23 cellular contexts compared by ENCODE assay signal in the genomic region with DNA sequence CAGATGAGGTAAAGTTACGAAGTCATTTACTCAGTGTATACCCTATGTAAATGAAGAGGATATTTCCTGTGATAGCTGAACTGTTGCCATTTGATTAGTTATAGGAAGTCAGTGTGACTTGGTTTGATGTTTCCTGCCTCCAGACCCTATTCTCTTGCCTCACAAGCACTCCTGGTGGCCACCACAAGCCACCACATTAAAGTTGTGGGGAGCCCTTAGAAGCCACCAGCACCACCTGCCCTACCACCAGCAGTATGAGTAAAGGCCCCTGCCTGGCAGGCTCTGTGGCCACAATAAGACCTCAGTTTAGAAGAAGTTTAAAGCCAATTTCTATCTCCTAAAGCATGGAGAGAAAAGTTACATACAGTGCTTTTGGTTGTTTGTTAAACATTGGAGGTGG.
DNase-seq lines count a peak whose midpoint lies in the region; ATAC-seq and FAIRE-seq lines count a peak whose summit lies in the region.
"Had no signal": no experiment of that assay in that cellular context is flagged by ENCODE, and none has a peak within 500 bp of the region (broad histone marks: within the 10 kb centered on the region; RNA-seq: fewer than 3 reads in every experiment).

No MANE protein-coding gene starts in this region.

- peak; percentile 60 for ATAC-seq in T-helper 17 cell
- ATAC-seq in central memory CD8-positive, alpha-beta T cell (replicated peaks; ENCODE audit: extremely low read depth, poor library complexity, severe bottlenecking): peak; percentile 65
- ATAC-seq in left colon: no peak
- ATAC-seq in HG03135 (IDR thresholded peaks at IDR 0.05; ENCODE audit: unreplicated experiment): no peak
- ATAC-seq: A549, mucosa of descending colon, psoas muscle had no signal

- H3K9me3 Mint-ChIP-seq in central memory CD8-positive, alpha-beta T cell: peaks cover 13% of the 10 kb centered on the region
- H3K9me3 Mint-ChIP-seq: endodermal cell, neural progenitor cell had no signal

- peak; percentile 26 for DNase-seq in activated CD4-positive, alpha-beta T cell treated with anti-CD3 and anti-CD28 coated beads for 48 hours
- DNase-seq in activated CD4-positive, alpha-beta T cell treated with anti-CD3 and anti-CD28 coated beads for 1 hour: no peak
- no peak for DNase-seq in GM18507 (ENCODE audit: extremely low spot score, insufficient read length, low read depth)
- no peak for DNase-seq in T-helper 17 cell
- DNase-seq in central memory CD8-positive, alpha-beta T cell (ENCODE audit: low spot score in 2 of 2): no peak
- no peak for DNase-seq in head of caudate nucleus
- DNase-seq in left colon: no peak
- DNase-seq: activated naive CD4-positive, alpha-beta T cell treated with anti-CD3 and anti-CD28 coated beads, Interleukin-2, amount 50 U/mL, for 16 hours; endodermal cell; glutamatergic neuron; left ventricle myocardium inferior; mucosa of descending colon; NCI-H2081; psoas muscle; stimulated activated CD4-positive, alpha-beta T cell treated with anti-CD3 and anti-CD28 coated beads, Interleukin-4, amount 100 ng/mL, for 4 hours; substantia nigra had no signal

- peak; percentile 67 for FAIRE-seq in GM18507 (lab: Jason Lieb, UNC)
- FAIRE-seq: A549, colon, D721Med, TTC549 had no signal

- H3K36me3 Mint-ChIP-seq in T-helper 17 cell (ENCODE audit: low read depth): no peaks in the 10 kb centered on the region
- H3K36me3 Mint-ChIP-seq in central memory CD8-positive, alpha-beta T cell (ENCODE audit: insufficient read depth): no peaks in the 10 kb centered on the region
- H3K36me3 Mint-ChIP-seq: neural progenitor cell had no signal

- H3K27me3 Mint-ChIP-seq in T-helper 17 cell: peaks cover 4% of the 10 kb centered on the region
- H3K27me3 Mint-ChIP-seq in central memory CD8-positive, alpha-beta T cell: peaks cover 64% of the 10 kb centered on the region

- H3K4me1 Mint-ChIP-seq in T-helper 17 cell: peaks cover 2% of the 10 kb centered on the region
- H3K4me1 Mint-ChIP-seq in central memory CD8-positive, alpha-beta T cell: peaks cover 10% of the 10 kb centered on the region
- H3K4me1 Mint-ChIP-seq: endodermal cell, neural progenitor cell had no signal

- H3K9me3 ChIP-seq in T-helper 17 cell (ENCODE audit: control insufficient read depth, low read length, poor library complexity, severe bottlenecking): no peaks in the 10 kb centered on the region
- H3K9me3 ChIP-seq: A549, BLaER1, left ventricle myocardium inferior, mucosa of descending colon, psoas muscle had no signal

- intact Hi-C loops in head of caudate nucleus (cut with DNase I): no loop called here
- intact Hi-C loops in left colon (cut with DNase I, micrococcal nuclease): no loop called here

- no peak overlapping the region for H3K27ac Mint-ChIP-seq in T-helper 17 cell
- no peak overlapping the region for H3K27ac Mint-ChIP-seq in central memory CD8-positive, alpha-beta T cell (ENCODE audit: low read depth)
- H3K27ac Mint-ChIP-seq: endodermal cell, neural progenitor cell had no signal

- no peak overlapping the region for H3K4me3 Mint-ChIP-seq in T-helper 17 cell
- no peak overlapping the region for H3K4me3 Mint-ChIP-seq in central memory CD8-positive, alpha-beta T cell
- H3K4me3 Mint-ChIP-seq: endodermal cell, neural progenitor cell had no signal

Comparison
In these comparisons a context has a peak if more than half of its experiments do, and no peak if none do; other contexts are left out.
1. ATAC-seq: peak in T-helper 17 cell (single experiment) and central memory CD8-positive, alpha-beta T cell (single experiment); none in left colon (single experiment) and HG03135 (single experiment).